In genomic region chr6:121999458-122000065, GRCh38 we compare ENCODE assay signal across 24 cellular contexts.
DNase-seq lines count a peak whose midpoint lies in the region; ATAC-seq, FAIRE-seq and TF ChIP-seq lines count a peak whose summit lies in the region.
"Had no signal": no experiment of that assay in that cellular context is flagged by ENCODE, and none has a peak within 500 bp of the region (broad histone marks: within the 10 kb centered on the region; RNA-seq: fewer than 3 reads in every experiment).

No MANE protein-coding gene starts in this region.

- no peaks in the 10 kb centered on the region for H3K79me2 ChIP-seq in KMS-11 (ENCODE audit: insufficient read depth, low read depth)

- no peaks in the 10 kb centered on the region for H3K36me3 ChIP-seq in KMS-11 (ENCODE audit: insufficient read depth)
- H3K36me3 ChIP-seq: BLaER1, SJCRH30 had no signal

- no peaks in the 10 kb centered on the region for H4K20me1 ChIP-seq in KMS-11 (ENCODE audit: insufficient read depth)
- H4K20me1 ChIP-seq: BLaER1 had no signal

- TF ChIP-seq CTCF in KMS-11 (conservative IDR thresholded peaks at IDR 0.05; ENCODE audit: low read depth, low read length) (no peak), WTC11 (IDR thresholded peaks at IDR 0.05) (no peak)

- peaks cover 44% of the 10 kb centered on the region for H3K4me1 Mint-ChIP-seq in WTC11
- no peaks in the 10 kb centered on the region for H3K4me1 Mint-ChIP-seq in activated CD4-positive, alpha-beta T cell treated with anti-CD3 and anti-CD28 coated beads for 36 hours
- H3K4me1 Mint-ChIP-seq: CD4-positive, alpha-beta memory T cell; IgD-negative memory B cell; T-helper 17 cell had no signal

- H3K9ac ChIP-seq in KMS-11 = no peak overlapping the region
- H3K9ac ChIP-seq: BLaER1, GM23248 had no signal

- no peak overlapping the region for H3K4me3 Mint-ChIP-seq in WTC11
- no peak overlapping the region for H3K4me3 Mint-ChIP-seq in activated CD4-positive, alpha-beta T cell treated with anti-CD3 and anti-CD28 coated beads for 36 hours
- H3K4me3 Mint-ChIP-seq: CD4-positive, alpha-beta memory T cell; IgD-negative memory B cell; T-helper 17 cell had no signal

- H3K4me1 ChIP-seq in KMS-11 (ENCODE audit: low read depth, poor library complexity, severe bottlenecking) = peaks cover 27% of the 10 kb centered on the region
- H3K4me1 ChIP-seq: BLaER1, SJCRH30 had no signal

- no peak overlapping the region for H2AFZ ChIP-seq in KMS-11 (ENCODE audit: low read depth)

- POLR2A ChIA-PET in WTC11 (lab: Charles Lee) = no interaction called here
- POLR2A ChIA-PET in activated CD4-positive, alpha-beta T cell treated with anti-CD3 and anti-CD28 coated beads for 36 hours (lab: Charles Lee) = no interaction called here

- H3K27ac ChIP-seq in KMS-11 = no peak overlapping the region
- H3K27ac ChIP-seq: BLaER1, GM23248, SJCRH30 had no signal

- peak; percentile 74 for FAIRE-seq in G401.6 (lab: Jason Lieb, UNC)
- FAIRE-seq: GM12891, RCC 7860 had no signal

- CTCF ChIA-PET in WTC11 (lab: Charles Lee) = no interaction called here
- CTCF ChIA-PET in activated CD4-positive, alpha-beta T cell treated with anti-CD3 and anti-CD28 coated beads for 36 hours (lab: Charles Lee) = no interaction called here

- no peaks in the 10 kb centered on the region for H3K27me3 ChIP-seq in KMS-11 (ENCODE audit: insufficient read depth, low read depth)
- H3K27me3 ChIP-seq: BLaER1, SJCRH30 had no signal

- H3K27ac Mint-ChIP-seq in WTC11 = no peak overlapping the region
- H3K27ac Mint-ChIP-seq in activated CD4-positive, alpha-beta T cell treated with anti-CD3 and anti-CD28 coated beads for 36 hours = no peak overlapping the region
- H3K27ac Mint-ChIP-seq: CD4-positive, alpha-beta memory T cell; IgD-negative memory B cell; T-helper 17 cell had no signal

- peak overlapping the region; percentile 57 for H3K4me2 ChIP-seq in KMS-11
- H3K4me2 ChIP-seq: BLaER1 had no signal

- intact Hi-C loops in activated CD4-positive, alpha-beta T cell treated with anti-CD3 and anti-CD28 coated beads for 36 hours (cut with DNase I, micrococcal nuclease) = no loop called here

- ATAC-seq in WTC11 (peak; percentile 73), HG02678 (IDR thresholded peaks at IDR 0.05; ENCODE audit: unreplicated experiment) (no peak)
- no peak for ATAC-seq in activated CD4-positive, alpha-beta T cell treated with anti-CD3 and anti-CD28 coated beads for 36 hours
- ATAC-seq: HCT116, T-helper 17 cell had no signal

- peaks cover 14% of the 10 kb centered on the region; the same call in 1 of the 2 replicates for H3K36me3 Mint-ChIP-seq in WTC11
- no peaks in the 10 kb centered on the region for H3K36me3 Mint-ChIP-seq in activated CD4-positive, alpha-beta T cell treated with anti-CD3 and anti-CD28 coated beads for 36 hours (ENCODE audit: low read depth)
- H3K36me3 Mint-ChIP-seq: CD4-positive, alpha-beta memory T cell; IgD-negative memory B cell had no signal

- no peaks in the 10 kb centered on the region for H3K27me3 Mint-ChIP-seq in WTC11 (ENCODE audit: low read depth)
- peaks cover 3% of the 10 kb centered on the region for H3K27me3 Mint-ChIP-seq in activated CD4-positive, alpha-beta T cell treated with anti-CD3 and anti-CD28 coated beads for 36 hours
- H3K27me3 Mint-ChIP-seq: CD4-positive, alpha-beta memory T cell; T-helper 17 cell had no signal

- DNase-seq in WTC11 (ENCODE audit: low spot score) = no peak
- peak; percentile 9 for DNase-seq in myocyte (ENCODE audit: low read depth)
- no peak for DNase-seq in NOMO-1 treated with dmso at 0.1 percent for 144 hours (lab: John Stamatoyannopoulos, UW; ENCODE audit: unreplicated experiment)
- no peak for DNase-seq in activated CD4-positive, alpha-beta T cell treated with anti-CD3 and anti-CD28 coated beads for 36 hours
- DNase-seq: CD4-positive, alpha-beta memory T cell; DND-41; GM23248; Karpas-422; NCI-H1694 treated with DMSO at 0.1 percent for 48 hours; NCI-H2081 treated with DMSO at 0.1 percent for 48 hours; NCI-H2227 treated with DMSO at 0.1 percent for 48 hours; NCI-H524 treated with DMSO at 0.1 percent for 48 hours; OCI-M1; SJCRH30; SW 1271; T-helper 17 cell had no signal

- peaks cover 21% of the 10 kb centered on the region for H3K9me3 Mint-ChIP-seq in WTC11
- no peaks in the 10 kb centered on the region for H3K9me3 Mint-ChIP-seq in activated CD4-positive, alpha-beta T cell treated with anti-CD3 and anti-CD28 coated beads for 36 hours (ENCODE audit: low read depth)

- H3K4me3 ChIP-seq in KMS-11 (IDR thresholded peaks at IDR 0.05; ENCODE audit: insufficient read depth, low read depth, low read length) = no peak overlapping the region
- H3K4me3 ChIP-seq: BLaER1, GM23248, SJCRH30 had no signal

TF ChIP-seq in WTC11, 78 proteins besides CTCF, POLR2A, EP300 and RAD21:
- no peak for TF ChIP-seq ATF1 (CRISPR knock-in tag; IDR thresholded peaks at IDR 0.05)
- no peak for TF ChIP-seq EMX1 (CRISPR knock-in tag; IDR thresholded peaks at IDR 0.05)
- TF ChIP-seq ZBTB21 (CRISPR knock-in tag; IDR thresholded peaks at IDR 0.05; ENCODE audit: borderline replicate concordance) = no peak
- no peak for TF ChIP-seq MAX (CRISPR knock-in tag; IDR thresholded peaks at IDR 0.05)
- TF ChIP-seq SP1 (CRISPR knock-in tag; conservative IDR thresholded peaks at IDR 0.05) = no peak
- no peak for TF ChIP-seq KAT7 (CRISPR knock-in tag; IDR thresholded peaks at IDR 0.05; ENCODE audit: borderline replicate concordance)
- no peak for TF ChIP-seq NFYB (CRISPR knock-in tag; conservative IDR thresholded peaks at IDR 0.05; ENCODE audit: low read depth)
- TF ChIP-seq TCF7 (CRISPR knock-in tag; IDR thresholded peaks at IDR 0.05; ENCODE audit: low read depth) = no peak
- TF ChIP-seq GRHL2 (CRISPR knock-in tag; IDR thresholded peaks at IDR 0.05; ENCODE audit: insufficient replicate concordance, severe bottlenecking) = no peak
- TF ChIP-seq JAZF1 (CRISPR knock-in tag; IDR thresholded peaks at IDR 0.05) = no peak
